In genomic region chr22:50435701-50436115, GRCh38 we compare ENCODE assay signal across 21 cellular contexts. TPM values are rescaled to one million over a fixed set of nuclear protein-coding genes. Genes with fewer than 3 reads are reported as not detected.
DNase-seq lines count a peak whose midpoint lies in the region; ATAC-seq, FAIRE-seq and TF ChIP-seq lines count a peak whose summit lies in the region.
"Had no signal": no experiment of that assay in that cellular context is flagged by ENCODE, and none has a peak within 500 bp of the region (broad histone marks: within the 10 kb centered on the region; RNA-seq: fewer than 3 reads in every experiment).

No MANE protein-coding gene starts in this region.

- POLR2A ChIA-PET in MCF 10A (lab: Yijun Ruan, JAX), result interaction anchor here (0.8 to 1.2 kb wide), 2 partner anchors 9 to 17 kb away, joined by 3 to 4 read pairs; no protein-coding TSS in a partner anchor

- H3K9me3 Mint-ChIP-seq in MCF 10A (ENCODE audit: unreplicated experiment), result no peaks in the 10 kb centered on the region
- H3K9me3 Mint-ChIP-seq in activated T-helper 17 cell treated with anti-CD3 and anti-CD28 coated beads, Interleukin-2, amount 50 U/mL, for 72 hours, result no peaks in the 10 kb centered on the region
- H3K9me3 Mint-ChIP-seq: CD8-positive, alpha-beta T cell; GM23338 had no signal

- no peak overlapping the region for H3K4me3 Mint-ChIP-seq in MCF 10A (ENCODE audit: unreplicated experiment)
- no peak overlapping the region for H3K4me3 Mint-ChIP-seq in activated T-helper 17 cell treated with anti-CD3 and anti-CD28 coated beads, Interleukin-2, amount 50 U/mL, for 72 hours
- H3K4me3 Mint-ChIP-seq: CD8-positive, alpha-beta T cell; GM23338 had no signal

- no TSS peak for BruUV-seq in MCF 10A (replicated peaks; lab: Mats Ljungman, UMichigan)

- FAIRE-seq in urothelium cell line (lab: Jason Lieb, UNC), result no peak
- FAIRE-seq: A204.1, GM12891, RCC 7860 had no signal

- DNase-seq in breast epithelium (ENCODE audit: low spot score in 2 of 2), result no peak
- no peak for DNase-seq in MCF 10A (ENCODE audit: unreplicated experiment)
- no peak for DNase-seq in esophagus squamous epithelium (lab: John Stamatoyannopoulos, UW)
- DNase-seq in germinal center (ENCODE audit: low spot score), result no peak
- no peak for DNase-seq in A172 (ENCODE audit: low spot score)
- DNase-seq in urothelium cell line (ENCODE audit: low spot score), result no peak
- DNase-seq: BE2C; CD8-positive, alpha-beta T cell; DMS53; HCEC 1CT; NCI-H1105; NCI-H1694; NCI-H2081 treated with DMSO at 0.1 percent for 48 hours; SJCRH30 had no signal

- CTCF ChIA-PET in MCF 10A (lab: Yijun Ruan, JAX), result interaction anchor here (0.6 to 1.0 kb wide), 3 partner anchors 42 to 184 kb away, joined by 3 read pairs; no protein-coding TSS in a partner anchor

- no peaks in the 10 kb centered on the region for H3K4me1 Mint-ChIP-seq in MCF 10A (ENCODE audit: insufficient read depth, unreplicated experiment)
- H3K4me1 Mint-ChIP-seq in activated T-helper 17 cell treated with anti-CD3 and anti-CD28 coated beads, Interleukin-2, amount 50 U/mL, for 72 hours, result no peaks in the 10 kb centered on the region
- H3K4me1 Mint-ChIP-seq: GM23338 had no signal

- no peaks in the 10 kb centered on the region for H3K4me1 ChIP-seq in breast epithelium
- H3K4me1 ChIP-seq in esophagus squamous epithelium, result peaks cover 0 to 19% (median 8%) of the 10 kb centered on the region in 3 donors
- no peaks in the 10 kb centered on the region for H3K4me1 ChIP-seq in thymus (ENCODE audit: control insufficient read depth, insufficient read depth, low read length)
- H3K4me1 ChIP-seq: BE2C had no signal

- intact Hi-C loops in breast epithelium (cut with DNase I; ENCODE audit: low total_unique reads) (no loop called here), MCF 10A (cut with micrococcal nuclease) (no loop called here), esophagus squamous epithelium (cut with DNase I) (no loop called here)

- H3K27me3 Mint-ChIP-seq in MCF 10A (ENCODE audit: insufficient read depth, unreplicated experiment), result no peaks in the 10 kb centered on the region
- no peaks in the 10 kb centered on the region for H3K27me3 Mint-ChIP-seq in activated T-helper 17 cell treated with anti-CD3 and anti-CD28 coated beads, Interleukin-2, amount 50 U/mL, for 72 hours

- no peaks in the 10 kb centered on the region for H3K9me3 ChIP-seq in breast epithelium
- no peaks in the 10 kb centered on the region for H3K9me3 ChIP-seq in esophagus squamous epithelium
- H3K9me3 ChIP-seq in thymus (ENCODE audit: control insufficient read depth), result no peaks in the 10 kb centered on the region
- H3K9me3 ChIP-seq: BE2C, SJCRH30 had no signal

- H3K27ac ChIP-seq in breast epithelium (peak overlapping the region; percentile 19 to 50), esophagus squamous epithelium (peak overlapping the region in 3 of 4 donors; percentile 33 to 39 (median 36)), thymus (ENCODE audit: low read depth) (peak overlapping the region; percentile 70)
- H3K27ac ChIP-seq: SJCRH30 had no signal

- H3K36me3 Mint-ChIP-seq in MCF 10A (ENCODE audit: insufficient read depth, unreplicated experiment), result peaks cover 48% of the 10 kb centered on the region
- peaks cover 24% of the 10 kb centered on the region for H3K36me3 Mint-ChIP-seq in activated T-helper 17 cell treated with anti-CD3 and anti-CD28 coated beads, Interleukin-2, amount 50 U/mL, for 72 hours (ENCODE audit: low read depth)

- TF ChIP-seq CTCF in breast epithelium (IDR thresholded peaks at IDR 0.05), result no peak
- TF ChIP-seq CTCF in MCF 10A (IDR thresholded peaks at IDR 0.05; ENCODE audit: unreplicated experiment), result no peak
- TF ChIP-seq CTCF in esophagus squamous epithelium (IDR thresholded peaks at IDR 0.05), result no peak

- H3K27ac Mint-ChIP-seq in MCF 10A (ENCODE audit: low read depth, unreplicated experiment), result no peak overlapping the region
- H3K27ac Mint-ChIP-seq in activated T-helper 17 cell treated with anti-CD3 and anti-CD28 coated beads, Interleukin-2, amount 50 U/mL, for 72 hours, result peak overlapping the region; percentile 81
- H3K27ac Mint-ChIP-seq: CD8-positive, alpha-beta T cell; GM23338 had no signal

- H3K36me3 ChIP-seq in breast epithelium (no peaks in the 10 kb centered on the region), esophagus squamous epithelium (peaks cover 47 to 85% (median 70%) of the 10 kb centered on the region in 3 donors), thymus (ENCODE audit: control insufficient read depth, insufficient read depth) (peaks cover 86% of the 10 kb centered on the region)

- H3K4me3 ChIP-seq in breast epithelium, result no peak overlapping the region
- no peak overlapping the region for H3K4me3 ChIP-seq in esophagus squamous epithelium
- H3K4me3 ChIP-seq in thymus (ENCODE audit: low read length), result no peak overlapping the region
- H3K4me3 ChIP-seq: GM23338, SJCRH30 had no signal

- ATAC-seq in activated T-helper 17 cell treated with anti-CD3 and anti-CD28 coated beads, Interleukin-2, amount 50 U/mL, for 72 hours (replicated peaks), result no peak
- ATAC-seq: CD8-positive, alpha-beta T cell; GM23338 had no signal

- H3K27me3 ChIP-seq in breast epithelium, result no peaks in the 10 kb centered on the region
- H3K27me3 ChIP-seq in esophagus squamous epithelium, result no peaks in the 10 kb centered on the region
- H3K27me3 ChIP-seq in thymus (ENCODE audit: control insufficient read depth, insufficient read depth), result no peaks in the 10 kb centered on the region
- H3K27me3 ChIP-seq: BE2C, SJCRH30 had no signal

- WGBS in esophagus squamous epithelium, 2 donors, result 46 to 65% methylated on average over 5 to 10 of the region's 10 CpGs
- 92% methylated on average over 10 of the region's 10 CpGs for WGBS in thymus

- TF ChIP-seq POLR2A in breast epithelium (IDR thresholded peaks at IDR 0.05) (no peak), esophagus squamous epithelium (IDR thresholded peaks at IDR 0.05) (no peak)

RNA-seq across cellular contexts. Expression of gene SBF1, which starts 39.1 kb away (rescaled TPM):
- 10 to 100 TPM; 30.6 to 33.1 (median 30.6) TPM for total RNA-seq in breast epithelium
- total RNA-seq in MCF 10A (2022), result 82.1 and 106 TPM in 2 replicates
- total RNA-seq in activated T-helper 17 cell treated with anti-CD3 and anti-CD28 coated beads, Interleukin-2, amount 50 U/mL, for 72 hours, result 100 to 1,000 TPM in 1 of 2 donors, 10 to 100 TPM in 1; 84.2 to 126 TPM
- total RNA-seq in esophagus squamous epithelium, result 10 to 100 TPM; 38.3 to 92.0 (median 63.4) TPM
- polyA plus RNA-seq in thymus, result 88.2 TPM
- total RNA-seq in A172 (2014; rRNA removed; shearing (Covaris generic)), result 43.0 and 48.2 TPM in 2 replicates

RNA-seq across cellular contexts. Expression of gene ADM2, which starts 45.6 kb away (rescaled TPM):
- total RNA-seq in breast epithelium (under 1 TPM in 2 of 3 donors, not detected in 1; 0.59 to 0.98 TPM), MCF 10A (2022) (35.4 and 39.7 TPM in 2 replicates), esophagus squamous epithelium (1 to 10 TPM in 2 of 4 donors, under 1 TPM in 2; under 0.01 to 1.9 (median 0.89) TPM)
- total RNA-seq in activated T-helper 17 cell treated with anti-CD3 and anti-CD28 coated beads, Interleukin-2, amount 50 U/mL, for 72 hours, result 1 to 10 TPM; 1.3 to 3.7 TPM
- polyA plus RNA-seq in thymus, result 1.4 TPM
- total RNA-seq in A172 (2014; rRNA removed; shearing (Covaris generic)), result not detected in 2 replicates
- total RNA-seq: LHCN-M2, SJCRH30 had no signal

RNA-seq across cellular contexts. Expression of gene MIOX, which starts 51.0 kb away (rescaled TPM):
- total RNA-seq in breast epithelium, result not detected
- total RNA-seq in MCF 10A (2022), result 0.63 and 1.6 TPM in 2 replicates
- under 1 TPM; 0.24 to 0.53 TPM for total RNA-seq in activated T-helper 17 cell treated with anti-CD3 and anti-CD28 coated beads, Interleukin-2, amount 50 U/mL, for 72 hours
- total RNA-seq in esophagus squamous epithelium, result not detected
- polyA plus RNA-seq in thymus, result 1.7 TPM
- total RNA-seq in A172 (2014; rRNA removed; shearing (Covaris generic)), result not detected in 2 replicates
- total RNA-seq: CD8-positive, alpha-beta T cell; GM23338; LHCN-M2; SJCRH30 had no signal
- polyA plus RNA-seq: GM23338 had no signal
